Comparison of ENCODE assay signal across 7 cellular contexts in the genomic region with DNA sequence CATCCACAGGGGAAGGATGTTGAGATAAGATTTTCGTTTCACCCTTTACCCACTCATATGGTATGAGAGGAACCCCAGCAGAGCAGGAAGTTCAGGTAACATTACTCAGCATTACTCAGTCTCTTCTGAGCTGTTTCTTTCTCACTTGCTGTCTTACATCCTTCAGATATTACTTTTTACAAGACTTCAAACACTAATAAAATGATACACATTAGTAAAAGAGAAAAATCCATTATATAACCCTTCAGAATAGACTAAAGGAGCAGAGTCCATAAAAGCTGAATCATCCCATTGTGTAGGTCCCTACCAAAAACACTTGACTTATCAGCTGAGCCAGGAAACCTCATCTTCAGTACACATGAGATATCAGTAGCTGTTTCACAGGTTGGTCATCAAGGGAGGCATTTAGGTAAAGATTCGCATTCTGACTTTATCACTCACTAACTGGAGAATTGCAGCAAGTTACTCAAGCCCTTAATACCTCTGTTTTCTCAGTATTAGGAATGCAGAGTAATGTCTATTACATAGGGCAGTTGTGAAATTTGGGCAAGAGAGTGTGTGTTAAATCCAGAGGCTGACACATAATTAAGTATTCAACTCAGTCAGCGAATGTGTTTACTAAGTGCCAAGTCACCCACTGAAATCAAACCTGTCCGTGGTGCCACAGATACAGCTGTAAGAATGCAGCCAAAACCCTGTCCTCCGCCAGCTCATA. TPM values are rescaled to one million over a fixed set of nuclear protein-coding genes. Genes with fewer than 3 reads are reported as not detected.
DNase-seq lines count a peak whose midpoint lies in the region; ATAC-seq, FAIRE-seq and TF ChIP-seq lines count a peak whose summit lies in the region.

No MANE protein-coding gene starts in this region.

- no peak for TF ChIP-seq CTCF in mesothelial cell of epicardium (IDR thresholded peaks at IDR 0.05; ENCODE audit: unreplicated experiment)

- H3K36me3 Mint-ChIP-seq in mesothelial cell of epicardium: no peaks in the 10 kb centered on the region

- H3K27me3 Mint-ChIP-seq in mesothelial cell of epicardium (ENCODE audit: low read depth): no peaks in the 10 kb centered on the region

- H3K4me3 Mint-ChIP-seq in mesothelial cell of epicardium: no peak overlapping the region

- H3K4me1 Mint-ChIP-seq in mesothelial cell of epicardium: peaks cover 2% of the 10 kb centered on the region

- no peaks in the 10 kb centered on the region for H3K9me3 Mint-ChIP-seq in mesothelial cell of epicardium

- ATAC-seq in HG02610 (IDR thresholded peaks at IDR 0.05; ENCODE audit: unreplicated experiment) (peak; percentile 68), SK-N-SH treated with all-trans-retinoic acid at 6 μM for 48 hours (peak; percentile 59)

- no peak for DNase-seq in GM18507 (ENCODE audit: extremely low spot score, insufficient read length, low read depth)
- peak; percentile 99 for DNase-seq in kidney tubule cell (ENCODE audit: low spot score)
- DNase-seq in NCI-H446 treated with DMSO at 0.1 percent for 48 hours (lab: John Stamatoyannopoulos, UW): no peak
- no peak for DNase-seq in GM19240 (ENCODE audit: insufficient read length, low spot score)
- DNase-seq in mesothelial cell of epicardium (ENCODE audit: low spot score in 2 of 2, unreplicated experiment in 2 of 2): no peak

- peak; percentile 60 for FAIRE-seq in GM18507 (lab: Jason Lieb, UNC)

- no peak overlapping the region for H3K27ac Mint-ChIP-seq in mesothelial cell of epicardium

TF ChIP-seq in SK-N-SH treated with all-trans-retinoic acid at 6 μM for 48 hours, 23 proteins besides CTCF, POLR2A, EP300 and RAD21:
- TF ChIP-seq ZC3H10 (CRISPR knock-in tag; IDR thresholded peaks at IDR 0.05) (no peak), ZNF70 (CRISPR knock-in tag; IDR thresholded peaks at IDR 0.05) (no peak), ZFP3 (CRISPR knock-in tag; IDR thresholded peaks at IDR 0.05) (no peak)

RNA-seq across cellular contexts. Expression of a gene that starts 44.7 kb away (rescaled TPM):
- total RNA-seq in mesothelial cell of epicardium: 99.1 to 117 TPM (median 106 TPM) in 3 replicates
